In genomic region chr4:104015680-104016079, GRCh38 we compare ENCODE assay signal across 11 cellular contexts.
A peak's percentile ranks its signal among the peaks of the same experiment; 100 is the strongest.
DNase-seq lines count a peak whose midpoint lies in the region; ATAC-seq, FAIRE-seq and TF ChIP-seq lines count a peak whose summit lies in the region.
"Had no signal": no experiment of that assay in that cellular context is flagged by ENCODE, and none has a peak within 500 bp of the region (broad histone marks: within the 10 kb centered on the region; RNA-seq: fewer than 3 reads in every experiment).

No MANE protein-coding gene starts in this region.

- H2AFZ ChIP-seq in Loucy (ENCODE audit: low read length) (no peak overlapping the region), GM12878 (ENCODE audit: control insufficient read depth, low read depth, low read length) (no peak overlapping the region)

- H3K4me3 Mint-ChIP-seq in nephron, result no peak overlapping the region
- H3K4me3 Mint-ChIP-seq in stimulated activated memory B cell treated with anti-CD40 and anti-IgM and Interleukin-4, amounts not matched to agents 10 μg/mL and 1 μg/mL and 100 μg/mL, for 72 hours, result no peak overlapping the region
- H3K4me3 Mint-ChIP-seq: activated B cell treated with CpG ODN at 0.5 μM for 24 hours had no signal

- ATAC-seq in GM12878, result peak; percentile 78
- ATAC-seq in HG02642 (IDR thresholded peaks at IDR 0.05; ENCODE audit: poor library complexity, unreplicated experiment), result no peak
- ATAC-seq in stimulated activated memory B cell treated with anti-CD40 and anti-IgM and Interleukin-4, amounts not matched to agents 10 μg/mL and 1 μg/mL and 100 μg/mL, for 72 hours, result no peak

- no peaks in the 10 kb centered on the region for H3K4me1 Mint-ChIP-seq in nephron
- H3K4me1 Mint-ChIP-seq in stimulated activated memory B cell treated with anti-CD40 and anti-IgM and Interleukin-4, amounts not matched to agents 10 μg/mL and 1 μg/mL and 100 μg/mL, for 72 hours, result no peaks in the 10 kb centered on the region
- H3K4me1 Mint-ChIP-seq: activated B cell treated with CpG ODN at 0.5 μM for 24 hours had no signal

- H3K4me1 ChIP-seq in Loucy (ENCODE audit: insufficient read depth, low read length, poor library complexity, severe bottlenecking), result no peaks in the 10 kb centered on the region
- no peaks in the 10 kb centered on the region for H3K4me1 ChIP-seq in GM12878 (ENCODE audit: control insufficient read depth, insufficient read depth, low read length)
- no peaks in the 10 kb centered on the region for H3K4me1 ChIP-seq in thyroid gland

- H4K20me1 ChIP-seq in Loucy (ENCODE audit: insufficient read depth, low read length, poor library complexity, severe bottlenecking), result no peaks in the 10 kb centered on the region
- no peaks in the 10 kb centered on the region for H4K20me1 ChIP-seq in GM12878 (ENCODE audit: control insufficient read depth, insufficient read depth)

- TF ChIP-seq CTCF in GM10248 (IDR thresholded peaks at IDR 0.05; ENCODE audit: control extremely low read depth, extremely low read depth, low read depth, missing control alignments), result peak; percentile 42
- peak; percentile 50 for TF ChIP-seq CTCF in Loucy (conservative IDR thresholded peaks at IDR 0.05; ENCODE audit: low read length)
- peak; percentile 32 to 51 (median 45); a peak in 5 of 6 replicates for TF ChIP-seq CTCF in GM12878 (IDR thresholded peaks at IDR 0.05 in 2 of 3, conservative IDR thresholded peaks at IDR 0.05 in 1 of 3; ENCODE audit: control insufficient read depth in 2 of 3, extremely low read depth in 1 of 3, insufficient read depth in 1 of 3, low read depth in 3 of 3, low read length in 3 of 3)
- peak; percentile 45 to 63 (median 50) for TF ChIP-seq CTCF in nephron (IDR thresholded peaks at IDR 0.05; ENCODE audit: unreplicated experiment in 3 of 3)
- TF ChIP-seq CTCF in thyroid gland (IDR thresholded peaks at IDR 0.05), result peak in 2 of 6 experiments; percentile 18 to 20

- no peaks in the 10 kb centered on the region for H3K36me3 ChIP-seq in Loucy (ENCODE audit: insufficient read depth, low read length)
- no peaks in the 10 kb centered on the region for H3K36me3 ChIP-seq in GM12878 (ENCODE audit: control insufficient read depth in 2 of 2, insufficient read depth in 2 of 2, low read length in 1 of 2)
- H3K36me3 ChIP-seq in thyroid gland, result no peaks in the 10 kb centered on the region

- H3K27me3 ChIP-seq in Loucy (ENCODE audit: insufficient read depth, low read length, poor library complexity, severe bottlenecking), result no peaks in the 10 kb centered on the region
- no peaks in the 10 kb centered on the region for H3K27me3 ChIP-seq in GM12878 (replicated peaks in 1 of 2; ENCODE audit: control insufficient read depth in 2 of 2, insufficient read depth in 2 of 2, low read length in 1 of 2)
- H3K27me3 ChIP-seq in thyroid gland, result no peaks in the 10 kb centered on the region

- DNase-seq in GM10248 (ENCODE audit: extremely low spot score), result no peak
- DNase-seq in GM12878 (ENCODE audit: low read depth, low spot score), result no peak
- DNase-seq in NCI-H146 treated with DMSO at 0.1 percent for 48 hours (lab: John Stamatoyannopoulos, UW; ENCODE audit: unreplicated experiment), result no peak
- DNase-seq in thyroid gland, result no peak
- DNase-seq: activated B cell treated with CpG ODN at 0.5 μM for 24 hours had no signal

- H3K4me2 ChIP-seq in Loucy (ENCODE audit: low read depth, low read length, poor library complexity, severe bottlenecking) (no peak overlapping the region), GM12878 (ENCODE audit: control insufficient read depth, insufficient read depth) (no peak overlapping the region)

- SMC1A ChIA-PET in GM12878 (lab: Charles Lee; ENCODE audit: uncharacterized antibody, unreplicated experiment), result no interaction called here

- RAD21 ChIA-PET in GM12878 (lab: Charles Lee; ENCODE audit: unreplicated experiment), result no interaction called here

- FAIRE-seq in GM12878 (lab: Jason Lieb, UNC), result peak; percentile 23
- FAIRE-seq: GM19239, HTR-8/SVneo had no signal

- intact Hi-C loops in GM12878 (cut with micrococcal nuclease; ENCODE audit: unreplicated experiment) (loop anchor here (1.0 to 10.0 kb wide), 3 partner anchors 475 to 1459 kb away; partner anchors contain the start of gene PPA2), thyroid gland (cut with DNase I) (no loop called here)

- H3K36me3 Mint-ChIP-seq in nephron (ENCODE audit: low read depth), result no peaks in the 10 kb centered on the region
- no peaks in the 10 kb centered on the region for H3K36me3 Mint-ChIP-seq in stimulated activated memory B cell treated with anti-CD40 and anti-IgM and Interleukin-4, amounts not matched to agents 10 μg/mL and 1 μg/mL and 100 μg/mL, for 72 hours

- H3K9ac ChIP-seq in Loucy (ENCODE audit: low read depth, low read length, poor library complexity, severe bottlenecking), result no peak overlapping the region
- H3K9ac ChIP-seq in GM12878 (ENCODE audit: control insufficient read depth, insufficient read depth, low read length), result no peak overlapping the region

- CTCF ChIA-PET in GM10248 (lab: Yijun Ruan, JAX), result no interaction called here
- CTCF ChIA-PET in GM12878 (lab: Yijun Ruan, JAX), result no interaction called here

- H3K4me3 ChIP-seq in Loucy (ENCODE audit: low read length, poor library complexity, severe bottlenecking) (no peak overlapping the region), GM12878 (no peak overlapping the region), thyroid gland (replicated peaks in 1 of 3) (no peak overlapping the region)

- in situ Hi-C loops in GM12878 (cut with MboI), result no loop called here

- H3K9me3 ChIP-seq in Loucy (ENCODE audit: insufficient read depth, low read depth, low read length), result no peaks in the 10 kb centered on the region
- H3K9me3 ChIP-seq in GM12878 (replicated peaks; ENCODE audit: control insufficient read depth, insufficient read depth, low read length), result no peaks in the 10 kb centered on the region; the same call in 2 of the 3 replicates
- H3K9me3 ChIP-seq in thyroid gland, result no peaks in the 10 kb centered on the region

- no peaks in the 10 kb centered on the region for H3K9me3 Mint-ChIP-seq in nephron
- no peaks in the 10 kb centered on the region for H3K9me3 Mint-ChIP-seq in stimulated activated memory B cell treated with anti-CD40 and anti-IgM and Interleukin-4, amounts not matched to agents 10 μg/mL and 1 μg/mL and 100 μg/mL, for 72 hours
- H3K9me3 Mint-ChIP-seq: activated B cell treated with CpG ODN at 0.5 μM for 24 hours had no signal

- 65% methylated on average over 2 of the region's 2 CpGs for WGBS in GM12878 (ENCODE audit: insufficient coverage, insufficient replicate concordance, low lambda C conversion rate, missing lambda C conversion rate)
- WGBS in thyroid gland, 2 donors, result 20 to 30% methylated on average over 2 of the region's 2 CpGs

- POLR2A ChIA-PET in GM10248 (lab: Yijun Ruan, JAX), result no interaction called here
- POLR2A ChIA-PET in GM12878 (lab: Charles Lee), result no interaction called here

- H3K27ac ChIP-seq in GM12878 (ENCODE audit: control insufficient read depth, insufficient read depth), result no peak overlapping the region
- H3K27ac ChIP-seq in thyroid gland, result no peak overlapping the region

- H3K27me3 Mint-ChIP-seq in nephron (ENCODE audit: low read depth), result no peaks in the 10 kb centered on the region
- no peaks in the 10 kb centered on the region for H3K27me3 Mint-ChIP-seq in stimulated activated memory B cell treated with anti-CD40 and anti-IgM and Interleukin-4, amounts not matched to agents 10 μg/mL and 1 μg/mL and 100 μg/mL, for 72 hours
- H3K27me3 Mint-ChIP-seq: activated B cell treated with CpG ODN at 0.5 μM for 24 hours had no signal

- H3K79me2 ChIP-seq in Loucy (ENCODE audit: insufficient read depth, low read length) (no peaks in the 10 kb centered on the region), GM12878 (ENCODE audit: control insufficient read depth, insufficient read depth, low read length) (no peaks in the 10 kb centered on the region)

- no peaks in the 10 kb centered on the region for H3K9me2 ChIP-seq in Loucy (replicated peaks; ENCODE audit: low read depth, low read length)

- TF ChIP-seq RAD21 in GM12878 (IDR thresholded peaks at IDR 0.05; ENCODE audit: insufficient read depth, low read depth, low read length), result peak; percentile 70

- BruUV-seq in GM12878 (replicated peaks; lab: Mats Ljungman, UMichigan), result no TSS peak

- TF ChIP-seq POLR2A in GM12878 (IDR thresholded peaks at IDR 0.05; ENCODE audit: low read depth, low read length) (no peak), thyroid gland (IDR thresholded peaks at IDR 0.05) (no peak)

- H3F3A ChIP-seq in Loucy (ENCODE audit: low read depth), result no peaks in the 10 kb centered on the region

- TF ChIP-seq EP300 in GM12878 (IDR thresholded peaks at IDR 0.05; ENCODE audit: borderline replicate concordance in 1 of 2, control insufficient read depth in 1 of 2, low read depth in 2 of 2, low read length in 2 of 2), result no peak

- no peak overlapping the region for H3K27ac Mint-ChIP-seq in nephron
- H3K27ac Mint-ChIP-seq in stimulated activated memory B cell treated with anti-CD40 and anti-IgM and Interleukin-4, amounts not matched to agents 10 μg/mL and 1 μg/mL and 100 μg/mL, for 72 hours, result no peak overlapping the region
- H3K27ac Mint-ChIP-seq: activated B cell treated with CpG ODN at 0.5 μM for 24 hours had no signal

TF ChIP-seq in GM12878, 131 proteins besides CTCF, POLR2A, EP300 and RAD21:
- TF ChIP-seq POU2F2 (IDR thresholded peaks at IDR 0.05; ENCODE audit: borderline replicate concordance, low read depth, low read length) (no peak), SP1 (IDR thresholded peaks at IDR 0.05; ENCODE audit: low read depth, low read length) (no peak), SMC3 (IDR thresholded peaks at IDR 0.05; ENCODE audit: borderline replicate concordance, low read length) (peak; percentile 50; the same call in 1 of the 2 replicates)
TF ChIP-seq in GM12878: peak in this region for 1.
